8 cellular contexts compared by ENCODE assay signal in the genomic region with DNA sequence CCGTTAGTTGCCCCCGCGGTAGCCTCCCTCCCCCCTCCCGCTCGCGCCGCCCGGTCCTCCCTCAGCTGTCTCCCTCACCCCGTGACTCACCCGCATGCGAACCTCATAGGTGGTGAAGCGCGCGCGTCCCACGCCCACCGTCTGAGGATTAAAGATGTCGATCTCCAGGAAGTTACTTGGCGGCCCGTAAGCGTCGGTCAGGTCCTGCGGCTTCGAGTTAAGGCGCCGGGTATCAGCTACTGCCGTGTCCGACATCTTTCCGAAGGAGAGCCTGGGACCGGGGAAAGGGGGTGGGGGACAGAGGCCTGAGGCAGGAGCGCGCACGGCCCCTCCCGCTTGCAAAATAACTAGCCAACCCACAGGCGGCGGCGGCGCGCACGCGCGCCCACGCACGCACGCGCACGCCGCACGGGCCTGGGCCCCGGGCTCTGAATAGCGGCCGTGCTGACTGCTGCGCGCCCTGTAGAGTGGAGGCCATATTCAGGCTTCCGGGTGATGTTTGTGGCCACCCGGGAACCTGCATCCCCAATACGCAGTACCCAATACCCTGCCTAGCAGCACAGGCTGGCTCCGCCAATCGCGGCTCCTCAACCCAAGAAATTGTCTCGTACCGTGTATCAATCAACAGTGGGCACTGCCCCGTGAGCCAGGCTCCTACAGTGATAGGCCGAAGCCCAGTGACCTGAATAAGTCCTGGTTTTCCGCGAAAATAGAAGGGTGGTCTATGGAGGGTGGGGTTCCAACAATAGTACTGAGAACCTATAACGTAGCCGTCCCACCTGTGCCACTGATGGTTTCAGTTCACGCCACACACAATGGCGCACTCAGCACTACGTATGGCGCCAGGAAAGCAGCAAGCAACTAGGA. TPM values are rescaled to one million over a fixed set of nuclear protein-coding genes. Genes with fewer than 3 reads are reported as not detected.
A peak's percentile ranks its signal among the peaks of the same experiment; 100 is the strongest.
DNase-seq lines count a peak whose midpoint lies in the region; ATAC-seq and TF ChIP-seq lines count a peak whose summit lies in the region.

A gene (minus strand): TSS at position 283 of the 867 bp plus-strand sequence. CDS start 28 bp downstream, at position 255.

- peak within 1 kb of the TSS; percentile 70 for H2AFZ ChIP-seq in SK-N-SH (ENCODE audit: low read depth)

- peaks cover 44% of the 10 kb centered on the region for H3K79me2 ChIP-seq in SK-N-SH (ENCODE audit: insufficient read depth)

- CTCF ChIA-PET in GM10248 (lab: Yijun Ruan, JAX) (interaction anchor here (1.0 to 1.1 kb wide), 2 partner anchors 10 to 13 kb away, joined by 3 read pairs; no protein-coding TSS in a partner anchor), SK-N-SH (lab: Yijun Ruan, JAX) (interaction anchor here (1.3 kb wide), 1 partner anchor 61 kb away, joined by 3 read pairs; no protein-coding TSS in a partner anchor)

- H3K9ac ChIP-seq in SK-N-SH = peak within 1 kb of the TSS; percentile 78

- H3K9me2 ChIP-seq in SK-N-SH = no peaks in the 10 kb centered on the region

- H3K9me3 ChIP-seq in SK-N-SH = no peaks in the 10 kb centered on the region; the same call in 1 of the 2 replicates

- H3K4me3 ChIP-seq in SK-N-SH (ENCODE audit: low read depth in 2 of 2, low read length in 1 of 2) = peak within 1 kb of the TSS; percentile 62 to 71

- peaks cover 6% of the 10 kb centered on the region; the same call in 1 of the 2 replicates for H3K27me3 ChIP-seq in SK-N-SH (ENCODE audit: insufficient read depth)

- peaks cover 0 to 6% of the 10 kb centered on the region in 2 experiments for H3K36me3 ChIP-seq in SK-N-SH (replicated peaks in 1 of 2; ENCODE audit: control insufficient read depth in 1 of 2, insufficient read depth in 2 of 2, low read length in 1 of 2)

- peak within 1 kb of the TSS; percentile 65 to 81 for H3K27ac ChIP-seq in SK-N-SH (ENCODE audit: low read depth in 2 of 2, low read length in 1 of 2)

- H3F3A ChIP-seq in SK-N-SH (replicated peaks; ENCODE audit: insufficient read depth) = no peaks in the 10 kb centered on the region

- H3K4me1 ChIP-seq in SK-N-SH (ENCODE audit: control insufficient read depth in 1 of 2, insufficient read depth in 2 of 2, low read depth in 1 of 2, low read length in 1 of 2) = no peaks in the 10 kb centered on the region

- peak; percentile 82 for TF ChIP-seq CTCF in GM10248 (IDR thresholded peaks at IDR 0.05; ENCODE audit: control extremely low read depth, extremely low read depth, low read depth, missing control alignments)
- TF ChIP-seq CTCF in SK-N-SH (IDR thresholded peaks at IDR 0.05) = no peak

- TF ChIP-seq RAD21 in SK-N-SH (IDR thresholded peaks at IDR 0.05; ENCODE audit: low read length) = no peak

- WGBS in SK-N-SH (ENCODE audit: low lambda C conversion rate) = 8% methylated on average over 36 of the region's 72 CpGs

- peak within 1 kb of the TSS; percentile 67 for H3K4me2 ChIP-seq in SK-N-SH

- POLR2A ChIA-PET in GM10248 (lab: Yijun Ruan, JAX) (interaction anchor here (0.6 kb wide), 4 partner anchors 27 to 71 kb away, joined by 3 to 5 read pairs (median 4); no protein-coding TSS in a partner anchor), SK-N-SH (lab: Yijun Ruan, JAX) (interaction anchor here (0.6 kb wide), 1 partner anchor 111 kb away, joined by 4 read pairs; no protein-coding TSS in a partner anchor)

- DNase-seq in GM10248 (ENCODE audit: extremely low spot score) (peak; percentile 86), NCI-H1092 (lab: John Stamatoyannopoulos, UW) (peak; percentile 94), SK-N-SH (peak; percentile 88), germinal center (ENCODE audit: low spot score) (peak; percentile 89), nucleus accumbens (lab: John Stamatoyannopoulos, UW) (peak; percentile 45 to 95 (median 86)), superior temporal gyrus (ENCODE audit: extremely low spot score) (peak; percentile 91)
- DNase-seq in activated naive CD4-positive, alpha-beta T cell treated with anti-CD3 and anti-CD28 coated beads, Interleukin-2, amount 50 U/mL, for 16 hours = peak; percentile 87

- peak; percentile 96 for ATAC-seq in HG02610 (IDR thresholded peaks at IDR 0.05; ENCODE audit: unreplicated experiment)

- TF ChIP-seq EP300 in SK-N-SH (IDR thresholded peaks at IDR 0.05; ENCODE audit: borderline replicate concordance in 1 of 2, low read depth in 1 of 2, low read length in 1 of 2) = no peak

- no peaks in the 10 kb centered on the region for H4K20me1 ChIP-seq in SK-N-SH (ENCODE audit: insufficient read depth)

TF ChIP-seq in SK-N-SH, 30 proteins besides CTCF, POLR2A, EP300 and RAD21 (continues in another document):
- TF ChIP-seq FOXM1 (IDR thresholded peaks at IDR 0.05; ENCODE audit: low read depth) = no peak
- TF ChIP-seq EZH2phosphoT487 (IDR thresholded peaks at IDR 0.05; ENCODE audit: borderline replicate concordance, low read depth) = no peak
- TF ChIP-seq RCOR1 (IDR thresholded peaks at IDR 0.05; ENCODE audit: low read length) = no peak
- TF ChIP-seq ELF1 (IDR thresholded peaks at IDR 0.05) = peak; percentile 92
- TF ChIP-seq, protein P1, sequence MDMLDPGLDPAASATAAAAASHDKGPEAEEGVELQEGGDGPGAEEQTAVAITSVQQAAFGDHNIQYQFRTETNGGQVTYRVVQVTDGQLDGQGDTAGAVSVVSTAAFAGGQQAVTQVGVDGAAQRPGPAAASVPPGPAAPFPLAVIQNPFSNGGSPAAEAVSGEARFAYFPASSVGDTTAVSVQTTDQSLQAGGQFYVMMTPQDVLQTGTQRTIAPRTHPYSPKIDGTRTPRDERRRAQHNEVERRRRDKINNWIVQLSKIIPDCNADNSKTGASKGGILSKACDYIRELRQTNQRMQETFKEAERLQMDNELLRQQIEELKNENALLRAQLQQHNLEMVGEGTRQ (IDR thresholded peaks at IDR 0.05; ENCODE audit: borderline replicate concordance, low read depth, low read length) = no peak
- TF ChIP-seq GATA2 (CRISPR knock-in tag; IDR thresholded peaks at IDR 0.05) = no peak
- TF ChIP-seq, protein P2, sequence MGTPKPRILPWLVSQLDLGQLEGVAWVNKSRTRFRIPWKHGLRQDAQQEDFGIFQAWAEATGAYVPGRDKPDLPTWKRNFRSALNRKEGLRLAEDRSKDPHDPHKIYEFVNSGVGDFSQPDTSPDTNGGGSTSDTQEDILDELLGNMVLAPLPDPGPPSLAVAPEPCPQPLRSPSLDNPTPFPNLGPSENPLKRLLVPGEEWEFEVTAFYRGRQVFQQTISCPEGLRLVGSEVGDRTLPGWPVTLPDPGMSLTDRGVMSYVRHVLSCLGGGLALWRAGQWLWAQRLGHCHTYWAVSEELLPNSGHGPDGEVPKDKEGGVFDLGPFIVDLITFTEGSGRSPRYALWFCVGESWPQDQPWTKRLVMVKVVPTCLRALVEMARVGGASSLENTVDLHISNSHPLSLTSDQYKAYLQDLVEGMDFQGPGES (IDR thresholded peaks at IDR 0.05; ENCODE audit: low read depth, low read length) = 0 out of 2 replicates have a peak, but pooled peaks have one; percentile 30
- TF ChIP-seq YY1 (IDR thresholded peaks at IDR 0.05; ENCODE audit: low read depth) = peak; percentile 77; the same call in 1 of the 2 replicates
- TF ChIP-seq NRF1 (IDR thresholded peaks at IDR 0.05; ENCODE audit: low read depth, low read length) = peak; percentile 74
- no peak for TF ChIP-seq NFIC (IDR thresholded peaks at IDR 0.05; ENCODE audit: borderline replicate concordance)
- TF ChIP-seq FOXJ3 (CRISPR knock-in tag; IDR thresholded peaks at IDR 0.05) = no peak
- TF ChIP-seq TAF1 (IDR thresholded peaks at IDR 0.05; ENCODE audit: borderline replicate concordance, low read depth, low read length) = 0 out of 2 replicates have a peak, but pooled peaks have one; percentile 10
- no peak for TF ChIP-seq TCF12 (IDR thresholded peaks at IDR 0.05)
- peak; percentile 90 for TF ChIP-seq RFX5 (IDR thresholded peaks at IDR 0.05; ENCODE audit: low read length)
- TF ChIP-seq, protein P3, sequence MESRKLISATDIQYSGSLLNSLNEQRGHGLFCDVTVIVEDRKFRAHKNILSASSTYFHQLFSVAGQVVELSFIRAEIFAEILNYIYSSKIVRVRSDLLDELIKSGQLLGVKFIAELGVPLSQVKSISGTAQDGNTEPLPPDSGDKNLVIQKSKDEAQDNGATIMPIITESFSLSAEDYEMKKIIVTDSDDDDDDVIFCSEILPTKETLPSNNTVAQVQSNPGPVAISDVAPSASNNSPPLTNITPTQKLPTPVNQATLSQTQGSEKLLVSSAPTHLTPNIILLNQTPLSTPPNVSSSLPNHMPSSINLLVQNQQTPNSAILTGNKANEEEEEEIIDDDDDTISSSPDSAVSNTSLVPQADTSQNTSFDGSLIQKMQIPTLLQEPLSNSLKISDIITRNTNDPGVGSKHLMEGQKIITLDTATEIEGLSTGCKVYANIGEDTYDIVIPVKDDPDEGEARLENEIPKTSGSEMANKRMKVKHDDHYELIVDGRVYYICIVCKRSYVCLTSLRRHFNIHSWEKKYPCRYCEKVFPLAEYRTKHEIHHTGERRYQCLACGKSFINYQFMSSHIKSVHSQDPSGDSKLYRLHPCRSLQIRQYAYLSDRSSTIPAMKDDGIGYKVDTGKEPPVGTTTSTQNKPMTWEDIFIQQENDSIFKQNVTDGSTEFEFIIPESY (IDR thresholded peaks at IDR 0.05; ENCODE audit: borderline replicate concordance, low read depth) = 0 out of 2 replicates have a peak, but pooled peaks have one; percentile 32
- TF ChIP-seq, protein P4, sequence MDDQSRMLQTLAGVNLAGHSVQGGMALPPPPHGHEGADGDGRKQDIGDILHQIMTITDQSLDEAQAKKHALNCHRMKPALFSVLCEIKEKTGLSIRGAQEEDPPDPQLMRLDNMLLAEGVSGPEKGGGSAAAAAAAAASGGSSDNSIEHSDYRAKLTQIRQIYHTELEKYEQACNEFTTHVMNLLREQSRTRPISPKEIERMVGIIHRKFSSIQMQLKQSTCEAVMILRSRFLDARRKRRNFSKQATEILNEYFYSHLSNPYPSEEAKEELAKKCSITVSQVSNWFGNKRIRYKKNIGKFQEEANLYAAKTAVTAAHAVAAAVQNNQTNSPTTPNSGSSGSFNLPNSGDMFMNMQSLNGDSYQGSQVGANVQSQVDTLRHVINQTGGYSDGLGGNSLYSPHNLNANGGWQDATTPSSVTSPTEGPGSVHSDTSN (IDR thresholded peaks at IDR 0.05) = peak; percentile 91
- TF ChIP-seq TEAD4 (IDR thresholded peaks at IDR 0.05; ENCODE audit: borderline replicate concordance, insufficient read depth) = no peak
- TF ChIP-seq POLR2AphosphoS5 (IDR thresholded peaks at IDR 0.05; ENCODE audit: low read depth, low read length) = peak; percentile 69
- TF ChIP-seq, protein P5, sequence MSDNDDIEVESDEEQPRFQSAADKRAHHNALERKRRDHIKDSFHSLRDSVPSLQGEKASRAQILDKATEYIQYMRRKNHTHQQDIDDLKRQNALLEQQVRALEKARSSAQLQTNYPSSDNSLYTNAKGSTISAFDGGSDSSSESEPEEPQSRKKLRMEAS (IDR thresholded peaks at IDR 0.05; ENCODE audit: low read depth) = peak; percentile 48; the same call in 1 of the 2 replicates
- peak; percentile 33 for TF ChIP-seq FOSL2 (IDR thresholded peaks at IDR 0.05; ENCODE audit: borderline replicate concordance, low read depth)
- no peak for TF ChIP-seq SMC3 (IDR thresholded peaks at IDR 0.05; ENCODE audit: low read depth, low read length)

RNA-seq across cellular contexts. Expression of the gene that starts here (rescaled TPM):
- polyA plus RNA-seq in SK-N-SH (2012; rRNA removed) = 39.8 and 51.5 TPM in 2 replicates
- polyA plus RNA-seq in SK-N-SH (2012; cell fraction: cytosol; rRNA removed) = 40.3 and 44.1 TPM in 2 replicates
- 27.2 and 35.8 TPM in 2 replicates for polyA plus RNA-seq in SK-N-SH (2012; cell fraction: nucleus; rRNA removed)

Comparison
In these comparisons a context has a peak if more than half of its experiments do, and no peak if none do; other contexts are left out.
1. Peak in every context shown above with its lines: DNase-seq, ATAC-seq, H3K4me3 ChIP-seq and H3K27ac ChIP-seq.